1 cellular context compared by ENCODE assay signal in the genomic region with DNA sequence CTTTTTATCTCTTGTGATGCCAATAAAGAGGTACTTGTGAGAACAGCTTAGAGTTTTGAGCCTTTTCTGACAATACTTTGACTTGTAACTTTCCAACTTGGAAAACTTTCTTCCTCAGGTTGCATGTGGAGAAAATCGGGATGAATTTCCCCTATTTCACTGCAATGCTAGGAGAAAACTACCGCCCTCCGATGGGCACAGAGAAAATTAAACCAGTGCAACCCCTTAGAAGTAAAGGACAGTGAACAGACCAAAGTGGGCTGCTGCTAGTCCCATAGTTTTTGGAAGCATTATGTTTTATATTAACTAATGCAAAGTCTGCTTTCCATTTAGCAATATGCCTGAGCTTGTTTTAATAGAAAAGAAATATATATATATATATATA.
TF ChIP-seq lines count a peak whose summit lies in the region.

No MANE protein-coding gene starts in this region.

TF ChIP-seq in H1, 55 proteins besides CTCF, POLR2A, EP300 and RAD21 (continued from another document):
- TF ChIP-seq, protein P1, sequence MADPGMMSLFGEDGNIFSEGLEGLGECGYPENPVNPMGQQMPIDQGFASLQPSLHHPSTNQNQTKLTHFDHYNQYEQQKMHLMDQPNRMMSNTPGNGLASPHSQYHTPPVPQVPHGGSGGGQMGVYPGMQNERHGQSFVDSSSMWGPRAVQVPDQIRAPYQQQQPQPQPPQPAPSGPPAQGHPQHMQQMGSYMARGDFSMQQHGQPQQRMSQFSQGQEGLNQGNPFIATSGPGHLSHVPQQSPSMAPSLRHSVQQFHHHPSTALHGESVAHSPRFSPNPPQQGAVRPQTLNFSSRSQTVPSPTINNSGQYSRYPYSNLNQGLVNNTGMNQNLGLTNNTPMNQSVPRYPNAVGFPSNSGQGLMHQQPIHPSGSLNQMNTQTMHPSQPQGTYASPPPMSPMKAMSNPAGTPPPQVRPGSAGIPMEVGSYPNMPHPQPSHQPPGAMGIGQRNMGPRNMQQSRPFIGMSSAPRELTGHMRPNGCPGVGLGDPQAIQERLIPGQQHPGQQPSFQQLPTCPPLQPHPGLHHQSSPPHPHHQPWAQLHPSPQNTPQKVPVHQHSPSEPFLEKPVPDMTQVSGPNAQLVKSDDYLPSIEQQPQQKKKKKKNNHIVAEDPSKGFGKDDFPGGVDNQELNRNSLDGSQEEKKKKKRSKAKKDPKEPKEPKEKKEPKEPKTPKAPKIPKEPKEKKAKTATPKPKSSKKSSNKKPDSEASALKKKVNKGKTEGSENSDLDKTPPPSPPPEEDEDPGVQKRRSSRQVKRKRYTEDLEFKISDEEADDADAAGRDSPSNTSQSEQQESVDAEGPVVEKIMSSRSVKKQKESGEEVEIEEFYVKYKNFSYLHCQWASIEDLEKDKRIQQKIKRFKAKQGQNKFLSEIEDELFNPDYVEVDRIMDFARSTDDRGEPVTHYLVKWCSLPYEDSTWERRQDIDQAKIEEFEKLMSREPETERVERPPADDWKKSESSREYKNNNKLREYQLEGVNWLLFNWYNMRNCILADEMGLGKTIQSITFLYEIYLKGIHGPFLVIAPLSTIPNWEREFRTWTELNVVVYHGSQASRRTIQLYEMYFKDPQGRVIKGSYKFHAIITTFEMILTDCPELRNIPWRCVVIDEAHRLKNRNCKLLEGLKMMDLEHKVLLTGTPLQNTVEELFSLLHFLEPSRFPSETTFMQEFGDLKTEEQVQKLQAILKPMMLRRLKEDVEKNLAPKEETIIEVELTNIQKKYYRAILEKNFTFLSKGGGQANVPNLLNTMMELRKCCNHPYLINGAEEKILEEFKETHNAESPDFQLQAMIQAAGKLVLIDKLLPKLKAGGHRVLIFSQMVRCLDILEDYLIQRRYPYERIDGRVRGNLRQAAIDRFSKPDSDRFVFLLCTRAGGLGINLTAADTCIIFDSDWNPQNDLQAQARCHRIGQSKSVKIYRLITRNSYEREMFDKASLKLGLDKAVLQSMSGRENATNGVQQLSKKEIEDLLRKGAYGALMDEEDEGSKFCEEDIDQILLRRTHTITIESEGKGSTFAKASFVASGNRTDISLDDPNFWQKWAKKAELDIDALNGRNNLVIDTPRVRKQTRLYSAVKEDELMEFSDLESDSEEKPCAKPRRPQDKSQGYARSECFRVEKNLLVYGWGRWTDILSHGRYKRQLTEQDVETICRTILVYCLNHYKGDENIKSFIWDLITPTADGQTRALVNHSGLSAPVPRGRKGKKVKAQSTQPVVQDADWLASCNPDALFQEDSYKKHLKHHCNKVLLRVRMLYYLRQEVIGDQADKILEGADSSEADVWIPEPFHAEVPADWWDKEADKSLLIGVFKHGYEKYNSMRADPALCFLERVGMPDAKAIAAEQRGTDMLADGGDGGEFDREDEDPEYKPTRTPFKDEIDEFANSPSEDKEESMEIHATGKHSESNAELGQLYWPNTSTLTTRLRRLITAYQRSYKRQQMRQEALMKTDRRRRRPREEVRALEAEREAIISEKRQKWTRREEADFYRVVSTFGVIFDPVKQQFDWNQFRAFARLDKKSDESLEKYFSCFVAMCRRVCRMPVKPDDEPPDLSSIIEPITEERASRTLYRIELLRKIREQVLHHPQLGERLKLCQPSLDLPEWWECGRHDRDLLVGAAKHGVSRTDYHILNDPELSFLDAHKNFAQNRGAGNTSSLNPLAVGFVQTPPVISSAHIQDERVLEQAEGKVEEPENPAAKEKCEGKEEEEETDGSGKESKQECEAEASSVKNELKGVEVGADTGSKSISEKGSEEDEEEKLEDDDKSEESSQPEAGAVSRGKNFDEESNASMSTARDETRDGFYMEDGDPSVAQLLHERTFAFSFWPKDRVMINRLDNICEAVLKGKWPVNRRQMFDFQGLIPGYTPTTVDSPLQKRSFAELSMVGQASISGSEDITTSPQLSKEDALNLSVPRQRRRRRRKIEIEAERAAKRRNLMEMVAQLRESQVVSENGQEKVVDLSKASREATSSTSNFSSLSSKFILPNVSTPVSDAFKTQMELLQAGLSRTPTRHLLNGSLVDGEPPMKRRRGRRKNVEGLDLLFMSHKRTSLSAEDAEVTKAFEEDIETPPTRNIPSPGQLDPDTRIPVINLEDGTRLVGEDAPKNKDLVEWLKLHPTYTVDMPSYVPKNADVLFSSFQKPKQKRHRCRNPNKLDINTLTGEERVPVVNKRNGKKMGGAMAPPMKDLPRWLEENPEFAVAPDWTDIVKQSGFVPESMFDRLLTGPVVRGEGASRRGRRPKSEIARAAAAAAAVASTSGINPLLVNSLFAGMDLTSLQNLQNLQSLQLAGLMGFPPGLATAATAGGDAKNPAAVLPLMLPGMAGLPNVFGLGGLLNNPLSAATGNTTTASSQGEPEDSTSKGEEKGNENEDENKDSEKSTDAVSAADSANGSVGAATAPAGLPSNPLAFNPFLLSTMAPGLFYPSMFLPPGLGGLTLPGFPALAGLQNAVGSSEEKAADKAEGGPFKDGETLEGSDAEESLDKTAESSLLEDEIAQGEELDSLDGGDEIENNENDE (IDR thresholded peaks at IDR 0.05; ENCODE audit: insufficient replicate concordance, low read length) = no peak
